ENCODE assay signal across 10 cellular contexts in the genomic region with DNA sequence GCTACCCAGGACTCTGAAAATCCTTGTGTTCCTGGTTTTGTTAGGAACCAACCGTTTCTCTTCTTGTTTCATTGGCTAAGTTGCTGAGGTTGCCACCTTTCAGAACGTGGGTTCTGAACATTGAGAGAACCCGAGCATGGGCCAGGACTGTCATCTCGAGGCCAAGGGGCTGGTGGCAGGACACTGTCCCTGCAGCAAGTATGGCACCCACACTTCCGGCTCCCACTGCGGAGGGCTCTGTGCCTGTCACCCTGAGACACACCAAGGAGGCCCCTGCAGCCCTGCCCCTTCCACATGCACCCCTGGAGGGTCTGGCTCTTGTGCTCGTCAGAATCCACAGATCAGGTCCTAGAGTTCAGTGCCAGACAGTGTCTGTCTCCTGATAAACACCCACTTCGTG.
"Had no signal": no experiment of that assay in that cellular context is flagged by ENCODE, and none has a peak within 500 bp of the region (broad histone marks: within the 10 kb centered on the region; RNA-seq: fewer than 3 reads in every experiment).

No MANE protein-coding gene starts in this region.

- H3K9me3 ChIP-seq: esophagus muscularis mucosa, psoas muscle, vagina had no signal

- H3K27me3 ChIP-seq: vagina had no signal

- H3K4me3 Mint-ChIP-seq: memory B cell; nephron; stimulated activated effector memory CD8-positive, alpha-beta T cell treated with anti-CD3 and anti-CD28 coated beads, Interleukin-12 subunit alpha, Interleukin-12 subunit beta, amount 100 ng/mL, for 72 hours had no signal

- H3K27ac ChIP-seq: esophagus muscularis mucosa, psoas muscle, vagina had no signal

- H3K9me3 Mint-ChIP-seq: stimulated activated effector memory CD8-positive, alpha-beta T cell treated with anti-CD3 and anti-CD28 coated beads, Interleukin-12 subunit alpha, Interleukin-12 subunit beta, amount 100 ng/mL, for 72 hours had no signal

- DNase-seq: activated gamma-delta T cell treated with Interleukin-2 at 50 U/mL for 16 hours, islet precursor cell, left ventricle myocardium superior, psoas muscle had no signal

- H3K27ac Mint-ChIP-seq: memory B cell; nephron; stimulated activated effector memory CD8-positive, alpha-beta T cell treated with anti-CD3 and anti-CD28 coated beads, Interleukin-12 subunit alpha, Interleukin-12 subunit beta, amount 100 ng/mL, for 72 hours had no signal

- H3K27me3 Mint-ChIP-seq: memory B cell had no signal

- H3K4me3 ChIP-seq: esophagus muscularis mucosa, psoas muscle, vagina had no signal

- H3K36me3 ChIP-seq: esophagus muscularis mucosa, vagina had no signal

- ATAC-seq: activated CD4-positive, CD25-positive, alpha-beta regulatory T cell treated with anti-CD3 and anti-CD28 coated beads, Interleukin-2, amount 50 U/mL, for 24 hours; left ventricle myocardium superior; psoas muscle; stimulated activated effector memory CD8-positive, alpha-beta T cell treated with anti-CD3 and anti-CD28 coated beads, Interleukin-12 subunit alpha, Interleukin-12 subunit beta, amount 100 ng/mL, for 72 hours had no signal

- H3K36me3 Mint-ChIP-seq: stimulated activated effector memory CD8-positive, alpha-beta T cell treated with anti-CD3 and anti-CD28 coated beads, Interleukin-12 subunit alpha, Interleukin-12 subunit beta, amount 100 ng/mL, for 72 hours had no signal

- H3K4me1 Mint-ChIP-seq: nephron; stimulated activated effector memory CD8-positive, alpha-beta T cell treated with anti-CD3 and anti-CD28 coated beads, Interleukin-12 subunit alpha, Interleukin-12 subunit beta, amount 100 ng/mL, for 72 hours had no signal

- H3K4me1 ChIP-seq: esophagus muscularis mucosa, psoas muscle, vagina had no signal
